Comparison of ENCODE assay signal across 22 cellular contexts in the genomic region with DNA sequence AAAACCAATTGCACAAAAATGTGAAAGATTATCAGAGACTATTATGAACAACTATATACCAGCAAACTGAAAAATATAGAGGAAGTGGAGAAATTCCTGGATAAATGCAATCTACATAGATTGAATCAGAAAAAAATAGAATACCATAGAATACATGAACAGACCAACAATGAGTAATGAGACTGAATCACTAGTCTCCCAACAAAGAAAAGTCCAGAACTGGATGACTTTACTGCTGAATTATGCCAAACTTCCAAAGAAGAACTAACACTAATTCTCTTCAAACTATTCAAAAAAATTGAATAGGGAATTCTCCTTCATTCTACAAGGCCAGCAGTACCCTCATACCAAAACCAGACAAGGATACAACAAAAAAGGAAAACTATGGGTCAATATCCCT.
A peak's percentile ranks its signal among the peaks of the same experiment; 100 is the strongest.
DNase-seq lines count a peak whose midpoint lies in the region; ATAC-seq, FAIRE-seq and TF ChIP-seq lines count a peak whose summit lies in the region.
"Had no signal": no experiment of that assay in that cellular context is flagged by ENCODE, and none has a peak within 500 bp of the region (broad histone marks: within the 10 kb centered on the region; RNA-seq: fewer than 3 reads in every experiment).

No MANE protein-coding gene starts in this region.

- H4K20me1 ChIP-seq in GM23248 (ENCODE audit: insufficient read depth) (no peaks in the 10 kb centered on the region), keratinocyte (ENCODE audit: control insufficient read depth, extremely low read depth, insufficient read depth, low read length) (no peaks in the 10 kb centered on the region)

- 0 out of 3 replicates have a peak, but pooled peaks have one; percentile 23 for ATAC-seq in RWPE2 (ENCODE audit: low read depth)

- H3K79me2 ChIP-seq in GM23248 (ENCODE audit: insufficient read depth) (no peaks in the 10 kb centered on the region), keratinocyte (ENCODE audit: control insufficient read depth, insufficient read depth, low read length) (no peaks in the 10 kb centered on the region)

- H3K27me3 ChIP-seq in GM23248 (replicated peaks; ENCODE audit: insufficient read depth), result no peaks in the 10 kb centered on the region
- no peaks in the 10 kb centered on the region for H3K27me3 ChIP-seq in RWPE2 (ENCODE audit: insufficient read depth, poor library complexity, severe bottlenecking)
- no peaks in the 10 kb centered on the region for H3K27me3 ChIP-seq in keratinocyte (ENCODE audit: control insufficient read depth, extremely low read depth, insufficient read depth, low read length)
- no peaks in the 10 kb centered on the region for H3K27me3 ChIP-seq in H7 (ENCODE audit: control insufficient read depth, insufficient read depth, low read length)

- peak; percentile 56 for DNase-seq in GM23248
- DNase-seq in RWPE2 (ENCODE audit: low spot score), result no peak
- DNase-seq in epithelial cell of esophagus (ENCODE audit: low read depth), result peak; percentile 49
- no peak for DNase-seq in keratinocyte (ENCODE audit: low read depth, low spot score)
- no peak for DNase-seq in NCI-H1694 (lab: John Stamatoyannopoulos, UW)
- DNase-seq in activated CD4-positive, alpha-beta T cell treated with anti-CD3 and anti-CD28 coated beads for 1 hour, result no peak
- DNase-seq in H7, result no peak
- DNase-seq in activated CD4-positive, alpha-beta T cell treated with anti-CD3 and anti-CD28 coated beads for 4 hours, result no peak
- DNase-seq: GDM1, GOT3, KBM-7, NCI-H1092, NCI-H146, NCI-H2029 treated with DMSO at 0.1 percent for 48 hours, NCI-H226, NCI-H510A treated with DMSO at 0.1 percent for 48 hours, NCI-H748 treated with DMSO at 0.1 percent for 48 hours, PC-9, SIG-M5, SK-N-SH had no signal

- H3K4me3 ChIP-seq in GM23248 (no peak overlapping the region), RWPE2 (ENCODE audit: severe bottlenecking) (no peak overlapping the region), epithelial cell of esophagus (ENCODE audit: low read length) (no peak overlapping the region), keratinocyte (ENCODE audit: control insufficient read depth in 2 of 3, extremely low read depth in 1 of 3, insufficient read depth in 2 of 3, low read depth in 1 of 3, low read length in 3 of 3) (no peak overlapping the region), H7 (ENCODE audit: insufficient read depth, low read depth, low read length) (no peak overlapping the region)
- H3K4me3 ChIP-seq: PC-9 had no signal

- in situ Hi-C loops in GM23248 (cut with MboI), result no loop called here

- H2AFZ ChIP-seq in GM23248, result no peak overlapping the region
- H2AFZ ChIP-seq in keratinocyte (ENCODE audit: control insufficient read depth, low read length), result no peak overlapping the region
- H2AFZ ChIP-seq: PC-9 had no signal

- no peaks in the 10 kb centered on the region for H3F3A ChIP-seq in GM23248 (ENCODE audit: insufficient read depth)

- dilution Hi-C loops in keratinocyte (cut with MboI; ENCODE audit: extremely low pct_ligation_motif_present, low sequenced_read_pairs), result no loop called here

- peaks cover 7% of the 10 kb centered on the region; the same call in 1 of the 2 replicates for H3K4me1 ChIP-seq in GM23248 (ENCODE audit: insufficient read depth)
- no peaks in the 10 kb centered on the region for H3K4me1 ChIP-seq in RWPE2 (ENCODE audit: insufficient read depth, poor library complexity, severe bottlenecking)
- no peaks in the 10 kb centered on the region for H3K4me1 ChIP-seq in keratinocyte (ENCODE audit: control insufficient read depth, extremely low read depth, insufficient read depth, low read length)

- H3K9me3 ChIP-seq in GM23248 (ENCODE audit: low read depth) (no peaks in the 10 kb centered on the region), RWPE2 (ENCODE audit: severe bottlenecking) (no peaks in the 10 kb centered on the region), keratinocyte (ENCODE audit: control insufficient read depth, low read depth, low read length) (no peaks in the 10 kb centered on the region)
- H3K9me3 ChIP-seq: SK-N-SH had no signal

- H3K9me1 ChIP-seq in keratinocyte (ENCODE audit: control insufficient read depth, extremely low read depth, insufficient read depth, low read length), result no peaks in the 10 kb centered on the region

- H3K4me2 ChIP-seq in GM23248 (ENCODE audit: unreplicated experiment), result no peak overlapping the region
- no peak overlapping the region for H3K4me2 ChIP-seq in keratinocyte (ENCODE audit: control insufficient read depth, extremely low read depth, insufficient read depth, low read depth, low read length)
- H3K4me2 ChIP-seq: PC-9, SK-N-SH had no signal

- no peak overlapping the region for H3K27ac ChIP-seq in GM23248
- no peak overlapping the region for H3K27ac ChIP-seq in RWPE2 (ENCODE audit: poor library complexity, severe bottlenecking)
- no peak overlapping the region for H3K27ac ChIP-seq in keratinocyte (ENCODE audit: control insufficient read depth, insufficient read depth, low read length)
- H3K27ac ChIP-seq: PC-9, RWPE1 had no signal

- peak; percentile 52 for FAIRE-seq in keratinocyte (lab: Jason Lieb, UNC)
- FAIRE-seq: GM18507 had no signal

- no peaks in the 10 kb centered on the region for H3K9me2 ChIP-seq in GM23248 (ENCODE audit: insufficient read depth)
- H3K9me2 ChIP-seq: SK-N-SH had no signal

- no peak overlapping the region for H3K9ac ChIP-seq in GM23248
- no peak overlapping the region for H3K9ac ChIP-seq in keratinocyte (ENCODE audit: control insufficient read depth, extremely low read depth, insufficient read depth, low read length)
- H3K9ac ChIP-seq: SK-N-SH had no signal

- H3K36me3 ChIP-seq in GM23248 (ENCODE audit: low read depth) (no peaks in the 10 kb centered on the region), RWPE2 (ENCODE audit: low read depth) (no peaks in the 10 kb centered on the region), keratinocyte (ENCODE audit: control insufficient read depth in 2 of 2, extremely low read depth in 1 of 2, insufficient read depth in 2 of 2, low read length in 2 of 2) (no peaks in the 10 kb centered on the region), H7 (replicated peaks; ENCODE audit: control insufficient read depth, insufficient read depth, low read length) (no peaks in the 10 kb centered on the region)

- TF ChIP-seq CTCF in RWPE2 (IDR thresholded peaks at IDR 0.05; ENCODE audit: poor library complexity, severe bottlenecking) (no peak), epithelial cell of esophagus (IDR thresholded peaks at IDR 0.05; ENCODE audit: insufficient read depth, low read depth, low read length, missing control alignments) (no peak), keratinocyte (optimal IDR thresholded peaks at IDR 0.05 in 1 of 3, IDR thresholded peaks at IDR 0.05 in 1 of 3, conservative IDR thresholded peaks at IDR 0.05 in 1 of 3; ENCODE audit: extremely low read depth in 1 of 3, insufficient read depth in 2 of 3, low read length in 3 of 3) (no peak)

Comparison
In these comparisons a context has a peak if more than half of its experiments do, and no peak if none do; other contexts are left out.
1. DNase-seq: peak in GM23248 (single experiment) and epithelial cell of esophagus (single experiment); none in RWPE2 (single experiment), keratinocyte (single experiment), NCI-H1694 (single experiment), activated CD4-positive, alpha-beta T cell treated with anti-CD3 and anti-CD28 coated beads for 1 hour (single experiment), H7 (single experiment) and activated CD4-positive, alpha-beta T cell treated with anti-CD3 and anti-CD28 coated beads for 4 hours (0 of 2).